Comparison of ENCODE assay signal across 29 cellular contexts in genomic region chr5:9188956-9189355, GRCh38.
DNase-seq lines count a peak whose midpoint lies in the region; ATAC-seq, FAIRE-seq and TF ChIP-seq lines count a peak whose summit lies in the region.
"Had no signal": no experiment of that assay in that cellular context is flagged by ENCODE, and none has a peak within 500 bp of the region (broad histone marks: within the 10 kb centered on the region; RNA-seq: fewer than 3 reads in every experiment).

No MANE protein-coding gene starts in this region.

- H3K79me2 ChIP-seq in DND-41 (ENCODE audit: insufficient read depth, low read length) (no peaks in the 10 kb centered on the region), astrocyte (ENCODE audit: insufficient read depth, low read length) (no peaks in the 10 kb centered on the region)
- H3K79me2 ChIP-seq: parathyroid adenoma had no signal

- H3K9me3 ChIP-seq in DND-41 (ENCODE audit: insufficient read depth, low read length, severe bottlenecking) = peaks cover 3% of the 10 kb centered on the region
- no peaks in the 10 kb centered on the region for H3K9me3 ChIP-seq in astrocyte (ENCODE audit: insufficient read depth, low read depth, low read length)
- H3K9me3 ChIP-seq: mucosa of descending colon, spleen had no signal

- H3K4me3 ChIP-seq in DND-41 (ENCODE audit: low read depth in 1 of 2, low read length in 2 of 2) (no peak overlapping the region), astrocyte (ENCODE audit: insufficient read depth, low read depth, low read length) (no peak overlapping the region)
- H3K4me3 ChIP-seq: dorsolateral prefrontal cortex, mucosa of descending colon, spleen had no signal

- peak overlapping the region; percentile 56 for H3K27ac ChIP-seq in DND-41 (ENCODE audit: low read length)
- H3K27ac ChIP-seq in astrocyte (ENCODE audit: low read depth, low read length) = peak overlapping the region; percentile 83
- H3K27ac ChIP-seq: C4-2B, dorsolateral prefrontal cortex, HL-60, parathyroid adenoma, spleen had no signal

- ATAC-seq in DND-41 (ENCODE audit: insufficient read depth, low read depth) (no peak), HG02798 (IDR thresholded peaks at IDR 0.05; ENCODE audit: poor library complexity, unreplicated experiment) (peak; percentile 51)
- ATAC-seq: HepG2; natural killer cell treated with Interleukin-12 subunit alpha and Interleukin-12 subunit beta and Interleukin-15 and Interleukin-18, amount 100 ng/mL, for 72 hours had no signal

- H3K4me1 Mint-ChIP-seq in astrocyte (ENCODE audit: low read depth, unreplicated experiment) (peaks cover 9% of the 10 kb centered on the region), neural crest cell (peaks cover 26% of the 10 kb centered on the region)
- H3K4me1 Mint-ChIP-seq: activated B cell treated with CpG ODN at 0.5 μM for 24 hours had no signal

- peak overlapping the region; percentile 43; the same call in 1 of the 2 replicates for H2AFZ ChIP-seq in DND-41 (ENCODE audit: low read depth, low read length)
- no peak overlapping the region for H2AFZ ChIP-seq in astrocyte (ENCODE audit: low read depth, low read length)
- H2AFZ ChIP-seq: parathyroid adenoma had no signal

- H3K27me3 ChIP-seq in DND-41 (ENCODE audit: insufficient read depth, low read length, poor library complexity) (no peaks in the 10 kb centered on the region), astrocyte (ENCODE audit: insufficient read depth, low read length) (no peaks in the 10 kb centered on the region)
- H3K27me3 ChIP-seq: dorsolateral prefrontal cortex, spleen had no signal

- FAIRE-seq in astrocyte (lab: Jason Lieb, UNC) (no peak), GM12891 (lab: Jason Lieb, UNC) (no peak)
- FAIRE-seq: HepG2, keratinocyte had no signal

- H3K9ac ChIP-seq in DND-41 (ENCODE audit: low read depth, low read length) (no peak overlapping the region), astrocyte (ENCODE audit: low read length) (peak overlapping the region; percentile 50)
- H3K9ac ChIP-seq: parathyroid adenoma had no signal

- H3K27ac Mint-ChIP-seq in astrocyte (ENCODE audit: unreplicated experiment) (no peak overlapping the region), neural crest cell (ENCODE audit: unreplicated experiment) (peak overlapping the region; percentile 17)
- H3K27ac Mint-ChIP-seq: activated B cell treated with CpG ODN at 0.5 μM for 24 hours; activated CD4-positive, alpha-beta memory T cell treated with anti-CD3 and anti-CD28 coated beads for 36 hours; natural killer cell treated with Interleukin-12 subunit alpha and Interleukin-12 subunit beta and Interleukin-15 and Interleukin-18, amount 100 ng/mL, for 72 hours had no signal

- H3K36me3 Mint-ChIP-seq in astrocyte (ENCODE audit: low read depth, unreplicated experiment) = peaks cover 6% of the 10 kb centered on the region
- peaks cover 37% of the 10 kb centered on the region for H3K36me3 Mint-ChIP-seq in neural crest cell (ENCODE audit: low read depth)
- H3K36me3 Mint-ChIP-seq: activated CD4-positive, alpha-beta memory T cell treated with anti-CD3 and anti-CD28 coated beads for 36 hours; natural killer cell treated with Interleukin-12 subunit alpha and Interleukin-12 subunit beta and Interleukin-15 and Interleukin-18, amount 100 ng/mL, for 72 hours had no signal

- TF ChIP-seq POLR2A in GM12891 (IDR thresholded peaks at IDR 0.05; ENCODE audit: low read depth, low read length) = no peak

- DNase-seq in DND-41 = no peak
- no peak for DNase-seq in astrocyte (ENCODE audit: low read depth)
- DNase-seq in neural crest cell (ENCODE audit: low read depth, low spot score) = no peak
- no peak for DNase-seq in H4 (ENCODE audit: low spot score)
- DNase-seq in GM12891 (ENCODE audit: insufficient read length, low spot score) = no peak
- DNase-seq in central memory CD4-positive, alpha-beta T cell = no peak
- DNase-seq: activated B cell treated with CpG ODN at 0.5 μM for 24 hours; activated CD4-positive, alpha-beta memory T cell treated with anti-CD3 and anti-CD28 coated beads for 36 hours; activated CD8-positive, alpha-beta memory T cell treated with anti-CD3 and anti-CD28 coated beads, Interleukin-2, amount 50 U/mL, for 48 hours; activated effector memory CD4-positive, alpha-beta T cell treated with Interleukin-2 at 50 U/mL for 16 hours; cerebellar nuclear complex; DMS79 treated with DMSO at 0.1 percent for 48 hours; dorsolateral prefrontal cortex; mucosa of descending colon; NCI-H1048; NCI-H1694; NCI-H2171 treated with DMSO at 0.1 percent for 48 hours; NCI-H510A treated with DMSO at 0.1 percent for 48 hours; Right ventricle myocardium superior; spleen; stimulated activated CD4-positive, alpha-beta T cell treated with anti-CD3 and anti-CD28 coated beads, Interleukin-2, amount 100 ng/mL, for 48 hours; T-helper 9 cell had no signal

- H4K20me1 ChIP-seq in DND-41 (ENCODE audit: insufficient read depth, low read length) = no peaks in the 10 kb centered on the region
- H4K20me1 ChIP-seq in astrocyte (ENCODE audit: insufficient read depth, low read length) = no peaks in the 10 kb centered on the region

- H3K4me2 ChIP-seq in DND-41 (ENCODE audit: insufficient read depth, low read length) (no peak overlapping the region), astrocyte (ENCODE audit: low read length) (no peak overlapping the region)

- H3K4me1 ChIP-seq in DND-41 (ENCODE audit: insufficient read depth, low read length) = peaks cover 16% of the 10 kb centered on the region
- peaks cover 17% of the 10 kb centered on the region for H3K4me1 ChIP-seq in astrocyte (ENCODE audit: insufficient read depth, low read length)
- H3K4me1 ChIP-seq: parathyroid adenoma, spleen had no signal

- no peak overlapping the region for H3K4me3 Mint-ChIP-seq in astrocyte (ENCODE audit: unreplicated experiment)
- H3K4me3 Mint-ChIP-seq in neural crest cell = no peak overlapping the region
- H3K4me3 Mint-ChIP-seq: activated B cell treated with CpG ODN at 0.5 μM for 24 hours; activated CD4-positive, alpha-beta memory T cell treated with anti-CD3 and anti-CD28 coated beads for 36 hours; natural killer cell treated with Interleukin-12 subunit alpha and Interleukin-12 subunit beta and Interleukin-15 and Interleukin-18, amount 100 ng/mL, for 72 hours had no signal

- H3K9me3 Mint-ChIP-seq in astrocyte (ENCODE audit: unreplicated experiment) (peaks cover 1% of the 10 kb centered on the region), neural crest cell (no peaks in the 10 kb centered on the region)
- H3K9me3 Mint-ChIP-seq: activated B cell treated with CpG ODN at 0.5 μM for 24 hours; activated CD4-positive, alpha-beta memory T cell treated with anti-CD3 and anti-CD28 coated beads for 36 hours had no signal

- H3K27me3 Mint-ChIP-seq in astrocyte (ENCODE audit: low read depth, unreplicated experiment) (no peaks in the 10 kb centered on the region), neural crest cell (ENCODE audit: low read depth) (no peaks in the 10 kb centered on the region)
- H3K27me3 Mint-ChIP-seq: activated B cell treated with CpG ODN at 0.5 μM for 24 hours; activated CD4-positive, alpha-beta memory T cell treated with anti-CD3 and anti-CD28 coated beads for 36 hours; natural killer cell treated with Interleukin-12 subunit alpha and Interleukin-12 subunit beta and Interleukin-15 and Interleukin-18, amount 100 ng/mL, for 72 hours had no signal

- H3K36me3 ChIP-seq in DND-41 (ENCODE audit: insufficient read depth, low read length) = no peaks in the 10 kb centered on the region
- no peaks in the 10 kb centered on the region for H3K36me3 ChIP-seq in astrocyte (ENCODE audit: insufficient read depth, low read length)
- H3K36me3 ChIP-seq: spleen had no signal

- no peak for TF ChIP-seq CTCF in DND-41 (IDR thresholded peaks at IDR 0.05; ENCODE audit: borderline replicate concordance, extremely low read depth, low read length, poor library complexity, severe bottlenecking)
- no peak for TF ChIP-seq CTCF in astrocyte (IDR thresholded peaks at IDR 0.05; ENCODE audit: insufficient read depth, low read depth, low read length)
- no peak for TF ChIP-seq CTCF in neural crest cell (conservative IDR thresholded peaks at IDR 0.05)

TF ChIP-seq in GM12891, 5 proteins besides CTCF, POLR2A, EP300 and RAD21:
- TF ChIP-seq SPI1 (IDR thresholded peaks at IDR 0.05; ENCODE audit: low read depth, low read length) = no peak
- no peak for TF ChIP-seq POLR2AphosphoS5 (IDR thresholded peaks at IDR 0.05; ENCODE audit: low read depth, low read length)
- no peak for TF ChIP-seq PAX5 (IDR thresholded peaks at IDR 0.05; ENCODE audit: insufficient read depth, low read length, severe bottlenecking)
- no peak for TF ChIP-seq POU2F2 (IDR thresholded peaks at IDR 0.05; ENCODE audit: low read depth, low read length)
- TF ChIP-seq TAF1 (IDR thresholded peaks at IDR 0.05; ENCODE audit: low read depth, low read length) = no peak
